In the genomic region with DNA sequence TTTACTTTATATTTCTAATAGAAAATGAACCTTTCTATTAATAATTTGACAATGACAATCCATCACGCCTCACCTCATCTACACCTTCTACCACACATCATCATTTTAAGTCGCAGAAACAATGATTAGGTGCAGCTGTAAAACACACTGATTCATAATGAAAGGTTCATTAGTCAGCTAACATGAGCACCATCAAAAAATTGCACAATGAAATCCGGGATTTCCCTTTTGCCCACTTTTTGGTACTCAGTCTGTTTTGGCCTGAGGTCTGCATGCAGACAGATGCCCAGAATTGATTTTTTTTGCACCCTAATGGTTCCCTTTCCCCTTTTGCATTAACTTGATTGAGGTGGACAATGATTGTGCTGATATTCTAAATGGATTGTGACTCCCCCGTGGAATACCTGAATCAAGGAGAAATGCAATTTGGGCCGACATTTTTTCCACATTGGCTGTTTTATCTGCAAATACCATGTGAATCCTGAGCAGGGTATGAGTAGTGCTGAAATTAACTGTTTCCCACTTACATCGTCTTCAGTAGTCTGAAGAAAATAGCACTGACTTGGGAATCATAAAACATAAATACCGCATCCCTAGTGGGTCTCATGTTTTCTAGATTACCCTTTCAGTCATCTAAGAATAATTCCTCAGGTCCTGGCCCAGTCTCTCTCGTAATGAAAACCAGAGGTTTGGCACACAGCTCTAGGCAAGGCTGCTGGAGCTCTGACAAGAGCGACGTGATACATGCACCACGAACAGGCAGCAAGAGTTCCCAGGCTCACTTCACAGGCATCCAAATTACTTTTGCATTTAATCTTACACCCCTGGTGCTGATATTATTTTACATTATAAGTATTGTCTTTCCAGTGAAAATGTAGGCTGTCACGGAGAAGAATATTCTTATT, we compare ENCODE assay signal across 1 cellular context.
TF ChIP-seq lines count a peak whose summit lies in the region.

No MANE protein-coding gene starts in this region.

TF ChIP-seq in GM12878, 131 proteins besides CTCF, POLR2A, EP300 and RAD21 (continued from another document):
- TF ChIP-seq CEBPB (IDR thresholded peaks at IDR 0.05; ENCODE audit: borderline replicate concordance in 1 of 2, low read depth in 2 of 2, low read length in 2 of 2): no peak
- TF ChIP-seq TAF1 (IDR thresholded peaks at IDR 0.05; ENCODE audit: borderline replicate concordance, low read depth, low read length): no peak
- TF ChIP-seq GATAD2B (conservative IDR thresholded peaks at IDR 0.05; ENCODE audit: low read depth): no peak
- TF ChIP-seq, protein P1, sequence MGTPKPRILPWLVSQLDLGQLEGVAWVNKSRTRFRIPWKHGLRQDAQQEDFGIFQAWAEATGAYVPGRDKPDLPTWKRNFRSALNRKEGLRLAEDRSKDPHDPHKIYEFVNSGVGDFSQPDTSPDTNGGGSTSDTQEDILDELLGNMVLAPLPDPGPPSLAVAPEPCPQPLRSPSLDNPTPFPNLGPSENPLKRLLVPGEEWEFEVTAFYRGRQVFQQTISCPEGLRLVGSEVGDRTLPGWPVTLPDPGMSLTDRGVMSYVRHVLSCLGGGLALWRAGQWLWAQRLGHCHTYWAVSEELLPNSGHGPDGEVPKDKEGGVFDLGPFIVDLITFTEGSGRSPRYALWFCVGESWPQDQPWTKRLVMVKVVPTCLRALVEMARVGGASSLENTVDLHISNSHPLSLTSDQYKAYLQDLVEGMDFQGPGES (IDR thresholded peaks at IDR 0.05): no peak
- TF ChIP-seq ATF7 (IDR thresholded peaks at IDR 0.05; ENCODE audit: low read depth): peak; percentile 59; the same call in 1 of the 2 replicates
- TF ChIP-seq EED (IDR thresholded peaks at IDR 0.05; ENCODE audit: low read depth): no peak
- no peak for TF ChIP-seq RCOR1 (conservative IDR thresholded peaks at IDR 0.05; ENCODE audit: low read depth, low read length)
- peak; percentile 99 for TF ChIP-seq MTA2 (IDR thresholded peaks at IDR 0.05; ENCODE audit: low read depth)
- TF ChIP-seq IKZF2 (IDR thresholded peaks at IDR 0.05): peak in 1 of 2 experiments; percentile 62; a peak in 1 of 4 replicates
- TF ChIP-seq HDAC6 (IDR thresholded peaks at IDR 0.05; ENCODE audit: unreplicated experiment): no peak
- no peak for TF ChIP-seq BRCA1 (IDR thresholded peaks at IDR 0.05; ENCODE audit: low read depth, low read length)
- TF ChIP-seq NR2F1 (conservative IDR thresholded peaks at IDR 0.05): peak; percentile 52; the same call in 1 of the 2 replicates
- no peak for TF ChIP-seq NRF1 (conservative IDR thresholded peaks at IDR 0.05; ENCODE audit: low read depth, low read length)
- TF ChIP-seq ZNF217 (IDR thresholded peaks at IDR 0.05): 0 out of 2 replicates have a peak, but pooled peaks have one; percentile 35
- peak; percentile 73 for TF ChIP-seq BCL11A (IDR thresholded peaks at IDR 0.05; ENCODE audit: low read depth, low read length)
- no peak for TF ChIP-seq PAX5 (IDR thresholded peaks at IDR 0.05; ENCODE audit: borderline replicate concordance, low read depth, low read length)
- TF ChIP-seq CHD2 (IDR thresholded peaks at IDR 0.05; ENCODE audit: borderline replicate concordance, low read depth, low read length): 0 out of 2 replicates have a peak, but pooled peaks have one; percentile 19
- TF ChIP-seq, protein P2, sequence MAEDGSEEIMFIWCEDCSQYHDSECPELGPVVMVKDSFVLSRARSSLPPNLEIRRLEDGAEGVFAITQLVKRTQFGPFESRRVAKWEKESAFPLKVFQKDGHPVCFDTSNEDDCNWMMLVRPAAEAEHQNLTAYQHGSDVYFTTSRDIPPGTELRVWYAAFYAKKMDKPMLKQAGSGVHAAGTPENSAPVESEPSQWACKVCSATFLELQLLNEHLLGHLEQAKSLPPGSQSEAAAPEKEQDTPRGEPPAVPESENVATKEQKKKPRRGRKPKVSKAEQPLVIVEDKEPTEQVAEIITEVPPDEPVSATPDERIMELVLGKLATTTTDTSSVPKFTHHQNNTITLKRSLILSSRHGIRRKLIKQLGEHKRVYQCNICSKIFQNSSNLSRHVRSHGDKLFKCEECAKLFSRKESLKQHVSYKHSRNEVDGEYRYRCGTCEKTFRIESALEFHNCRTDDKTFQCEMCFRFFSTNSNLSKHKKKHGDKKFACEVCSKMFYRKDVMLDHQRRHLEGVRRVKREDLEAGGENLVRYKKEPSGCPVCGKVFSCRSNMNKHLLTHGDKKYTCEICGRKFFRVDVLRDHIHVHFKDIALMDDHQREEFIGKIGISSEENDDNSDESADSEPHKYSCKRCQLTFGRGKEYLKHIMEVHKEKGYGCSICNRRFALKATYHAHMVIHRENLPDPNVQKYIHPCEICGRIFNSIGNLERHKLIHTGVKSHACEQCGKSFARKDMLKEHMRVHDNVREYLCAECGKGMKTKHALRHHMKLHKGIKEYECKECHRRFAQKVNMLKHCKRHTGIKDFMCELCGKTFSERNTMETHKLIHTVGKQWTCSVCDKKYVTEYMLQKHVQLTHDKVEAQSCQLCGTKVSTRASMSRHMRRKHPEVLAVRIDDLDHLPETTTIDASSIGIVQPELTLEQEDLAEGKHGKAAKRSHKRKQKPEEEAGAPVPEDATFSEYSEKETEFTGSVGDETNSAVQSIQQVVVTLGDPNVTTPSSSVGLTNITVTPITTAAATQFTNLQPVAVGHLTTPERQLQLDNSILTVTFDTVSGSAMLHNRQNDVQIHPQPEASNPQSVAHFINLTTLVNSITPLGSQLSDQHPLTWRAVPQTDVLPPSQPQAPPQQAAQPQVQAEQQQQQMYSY (CRISPR knock-in tag; IDR thresholded peaks at IDR 0.05): no peak
- peak; percentile 56 for TF ChIP-seq MEF2B (IDR thresholded peaks at IDR 0.05; ENCODE audit: partially characterized antibody, poor library complexity, severe bottlenecking)
- no peak for TF ChIP-seq SP1 (IDR thresholded peaks at IDR 0.05; ENCODE audit: low read depth, low read length)
- no peak for TF ChIP-seq RELA (IDR thresholded peaks at IDR 0.05; ENCODE audit: borderline replicate concordance, partially characterized antibody)
- peak; percentile 34; the same call in 1 of the 2 replicates for TF ChIP-seq IRF4 (IDR thresholded peaks at IDR 0.05; ENCODE audit: low read depth, low read length)
- TF ChIP-seq CBX5 (IDR thresholded peaks at IDR 0.05; ENCODE audit: low read depth): no peak
- TF ChIP-seq ETV6 (conservative IDR thresholded peaks at IDR 0.05 in 1 of 2, IDR thresholded peaks at IDR 0.05 in 1 of 2; ENCODE audit: borderline replicate concordance in 1 of 2, low read depth in 1 of 2): no peak
- TF ChIP-seq, protein P3, sequence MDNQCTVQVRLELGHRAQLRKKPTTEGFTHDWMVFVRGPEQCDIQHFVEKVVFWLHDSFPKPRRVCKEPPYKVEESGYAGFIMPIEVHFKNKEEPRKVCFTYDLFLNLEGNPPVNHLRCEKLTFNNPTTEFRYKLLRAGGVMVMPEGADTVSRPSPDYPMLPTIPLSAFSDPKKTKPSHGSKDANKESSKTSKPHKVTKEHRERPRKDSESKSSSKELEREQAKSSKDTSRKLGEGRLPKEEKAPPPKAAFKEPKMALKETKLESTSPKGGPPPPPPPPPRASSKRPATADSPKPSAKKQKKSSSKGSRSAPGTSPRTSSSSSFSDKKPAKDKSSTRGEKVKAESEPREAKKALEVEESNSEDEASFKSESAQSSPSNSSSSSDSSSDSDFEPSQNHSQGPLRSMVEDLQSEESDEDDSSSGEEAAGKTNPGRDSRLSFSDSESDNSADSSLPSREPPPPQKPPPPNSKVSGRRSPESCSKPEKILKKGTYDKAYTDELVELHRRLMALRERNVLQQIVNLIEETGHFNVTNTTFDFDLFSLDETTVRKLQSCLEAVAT (IDR thresholded peaks at IDR 0.05): no peak
- TF ChIP-seq BHLHE40 (IDR thresholded peaks at IDR 0.05; ENCODE audit: borderline replicate concordance in 1 of 2, low read depth in 2 of 2, low read length in 1 of 2): 0 out of 4 replicates have a peak, but pooled peaks of 1 of the 2 experiments have one; percentile 22
- TF ChIP-seq BMI1 (IDR thresholded peaks at IDR 0.05; ENCODE audit: borderline replicate concordance): peak; percentile 78
- TF ChIP-seq, protein P4, sequence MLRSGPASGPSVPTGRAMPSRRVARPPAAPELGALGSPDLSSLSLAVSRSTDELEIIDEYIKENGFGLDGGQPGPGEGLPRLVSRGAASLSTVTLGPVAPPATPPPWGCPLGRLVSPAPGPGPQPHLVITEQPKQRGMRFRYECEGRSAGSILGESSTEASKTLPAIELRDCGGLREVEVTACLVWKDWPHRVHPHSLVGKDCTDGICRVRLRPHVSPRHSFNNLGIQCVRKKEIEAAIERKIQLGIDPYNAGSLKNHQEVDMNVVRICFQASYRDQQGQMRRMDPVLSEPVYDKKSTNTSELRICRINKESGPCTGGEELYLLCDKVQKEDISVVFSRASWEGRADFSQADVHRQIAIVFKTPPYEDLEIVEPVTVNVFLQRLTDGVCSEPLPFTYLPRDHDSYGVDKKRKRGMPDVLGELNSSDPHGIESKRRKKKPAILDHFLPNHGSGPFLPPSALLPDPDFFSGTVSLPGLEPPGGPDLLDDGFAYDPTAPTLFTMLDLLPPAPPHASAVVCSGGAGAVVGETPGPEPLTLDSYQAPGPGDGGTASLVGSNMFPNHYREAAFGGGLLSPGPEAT (IDR thresholded peaks at IDR 0.05; ENCODE audit: low read depth): peak; percentile 48; the same call in 1 of the 2 replicates
- no peak for TF ChIP-seq FOS (IDR thresholded peaks at IDR 0.05; ENCODE audit: borderline replicate concordance, extremely low read depth, insufficient read length)
- TF ChIP-seq ESRRA (IDR thresholded peaks at IDR 0.05; ENCODE audit: low read length): no peak
- no peak for TF ChIP-seq SUZ12 (IDR thresholded peaks at IDR 0.05; ENCODE audit: unreplicated experiment)
- TF ChIP-seq, protein P5, sequence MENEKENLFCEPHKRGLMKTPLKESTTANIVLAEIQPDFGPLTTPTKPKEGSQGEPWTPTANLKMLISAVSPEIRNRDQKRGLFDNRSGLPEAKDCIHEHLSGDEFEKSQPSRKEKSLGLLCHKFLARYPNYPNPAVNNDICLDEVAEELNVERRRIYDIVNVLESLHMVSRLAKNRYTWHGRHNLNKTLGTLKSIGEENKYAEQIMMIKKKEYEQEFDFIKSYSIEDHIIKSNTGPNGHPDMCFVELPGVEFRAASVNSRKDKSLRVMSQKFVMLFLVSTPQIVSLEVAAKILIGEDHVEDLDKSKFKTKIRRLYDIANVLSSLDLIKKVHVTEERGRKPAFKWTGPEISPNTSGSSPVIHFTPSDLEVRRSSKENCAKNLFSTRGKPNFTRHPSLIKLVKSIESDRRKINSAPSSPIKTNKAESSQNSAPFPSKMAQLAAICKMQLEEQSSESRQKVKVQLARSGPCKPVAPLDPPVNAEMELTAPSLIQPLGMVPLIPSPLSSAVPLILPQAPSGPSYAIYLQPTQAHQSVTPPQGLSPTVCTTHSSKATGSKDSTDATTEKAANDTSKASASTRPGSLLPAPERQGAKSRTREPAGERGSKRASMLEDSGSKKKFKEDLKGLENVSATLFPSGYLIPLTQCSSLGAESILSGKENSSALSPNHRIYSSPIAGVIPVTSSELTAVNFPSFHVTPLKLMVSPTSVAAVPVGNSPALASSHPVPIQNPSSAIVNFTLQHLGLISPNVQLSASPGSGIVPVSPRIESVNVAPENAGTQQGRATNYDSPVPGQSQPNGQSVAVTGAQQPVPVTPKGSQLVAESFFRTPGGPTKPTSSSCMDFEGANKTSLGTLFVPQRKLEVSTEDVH (IDR thresholded peaks at IDR 0.05; ENCODE audit: low read depth, partially characterized antibody): no peak
- TF ChIP-seq BACH1 (IDR thresholded peaks at IDR 0.05; ENCODE audit: borderline replicate concordance): peak; percentile 66; the same call in 1 of the 2 replicates
- TF ChIP-seq JUNB (IDR thresholded peaks at IDR 0.05): peak; percentile 59
- TF ChIP-seq SRF (IDR thresholded peaks at IDR 0.05; ENCODE audit: low read depth in 2 of 2, low read length in 2 of 2): no peak
- TF ChIP-seq TCF3 (IDR thresholded peaks at IDR 0.05; ENCODE audit: borderline replicate concordance, insufficient read depth, low read depth, low read length): no peak
